Comparison of ENCODE assay signal across 21 cellular contexts in the genomic region with DNA sequence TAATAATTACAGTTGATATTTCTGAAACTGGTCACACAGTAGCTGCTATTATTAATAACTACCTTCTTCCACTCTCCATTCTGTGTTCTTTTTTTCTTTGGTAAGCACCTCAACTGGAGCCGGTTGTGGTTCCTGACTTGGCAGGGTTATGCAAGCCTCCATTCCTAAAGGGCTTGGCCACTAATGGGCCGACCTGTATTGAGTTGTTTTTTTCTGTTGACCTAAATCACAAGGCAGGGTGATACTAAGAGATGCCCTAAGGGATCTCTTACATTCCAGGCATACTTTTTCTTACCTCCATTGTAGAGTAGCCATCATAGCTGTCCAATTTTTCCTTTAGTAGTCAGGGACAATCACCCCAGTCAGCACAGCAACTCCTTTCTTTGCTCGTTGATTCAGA.
DNase-seq lines count a peak whose midpoint lies in the region; ATAC-seq and TF ChIP-seq lines count a peak whose summit lies in the region.
"Had no signal": no experiment of that assay in that cellular context is flagged by ENCODE, and none has a peak within 500 bp of the region (broad histone marks: within the 10 kb centered on the region; RNA-seq: fewer than 3 reads in every experiment).

No MANE protein-coding gene starts in this region.

- no peak overlapping the region for H2BK120ac ChIP-seq in trophoblast cell (ENCODE audit: insufficient read depth, low read length, poor library complexity)

- WGBS in trophoblast cell (ENCODE audit: extremely low coverage, insufficient coverage, insufficient read length), result no CpG with 5 or more reads among the region's 3 CpGs

- no peak overlapping the region for H3K9ac ChIP-seq in trophoblast cell (ENCODE audit: low read length)
- H3K9ac ChIP-seq: GM23248 had no signal

- no peak overlapping the region for H3K4me3 ChIP-seq in RWPE2 (ENCODE audit: severe bottlenecking)
- H3K4me3 ChIP-seq in trophoblast cell (ENCODE audit: low read depth, low read length), result no peak overlapping the region
- H3K4me3 ChIP-seq: GM23248 had no signal

- no peak overlapping the region for H4K91ac ChIP-seq in trophoblast cell (ENCODE audit: low read depth, low read length)

- in situ Hi-C loops in GM13976 (cut with MboI; ENCODE audit: low sequenced_read_pairs, unreplicated experiment), result no loop called here

- H3K18ac ChIP-seq in trophoblast cell (ENCODE audit: low read length), result no peak overlapping the region

- ATAC-seq in RWPE2 (ENCODE audit: low read depth), result peak; percentile 48; the same call in 2 of the 3 replicates
- ATAC-seq in activated CD4-positive, CD25-positive, alpha-beta regulatory T cell treated with anti-CD3 and anti-CD28 coated beads, Interleukin-2, amount 50 U/mL, for 24 hours, result no peak

- H3K14ac ChIP-seq in trophoblast cell (ENCODE audit: low read length), result no peak overlapping the region

- no peak overlapping the region for H2BK5ac ChIP-seq in trophoblast cell (ENCODE audit: low read depth, low read length, poor library complexity)

- no peak overlapping the region for H2BK12ac ChIP-seq in trophoblast cell (ENCODE audit: low read length)

- H3K4ac ChIP-seq in trophoblast cell (ENCODE audit: low read depth, low read length), result no peak overlapping the region

- H3K36me3 ChIP-seq in RWPE2 (ENCODE audit: low read depth), result no peaks in the 10 kb centered on the region
- no peaks in the 10 kb centered on the region for H3K36me3 ChIP-seq in trophoblast cell (ENCODE audit: control insufficient read depth in 1 of 2, insufficient read depth in 2 of 2, low read length in 2 of 2)
- H3K36me3 ChIP-seq: BE2C had no signal

- no peak overlapping the region for H3K23ac ChIP-seq in trophoblast cell (ENCODE audit: low read length)

- H4K12ac ChIP-seq in trophoblast cell (ENCODE audit: low read depth, low read length), result no peak overlapping the region

- H2AFZ ChIP-seq in trophoblast cell (ENCODE audit: insufficient read depth, low read length, poor library complexity), result no peak overlapping the region
- H2AFZ ChIP-seq: GM23248 had no signal

- H3K79me1 ChIP-seq in trophoblast cell (ENCODE audit: low read length), result no peaks in the 10 kb centered on the region

- TF ChIP-seq CTCF in RWPE2 (IDR thresholded peaks at IDR 0.05; ENCODE audit: poor library complexity, severe bottlenecking), result no peak
- TF ChIP-seq CTCF in GM13976 (IDR thresholded peaks at IDR 0.05; ENCODE audit: borderline replicate concordance, control extremely low read depth, extremely low read depth, insufficient read depth, missing control alignments), result no peak

- DNase-seq in HPDE6-E6E7 (ENCODE audit: extremely low spot score) (peak; percentile 6), RWPE2 (ENCODE audit: low spot score) (no peak), iPS-NIHi7 (ENCODE audit: extremely low spot score) (peak; percentile 8), trophoblast cell (peak in 1 of 2 donors; percentile 39), GM13976 (ENCODE audit: low spot score) (no peak), caudate nucleus (lab: John Stamatoyannopoulos, UW) (no peak)
- DNase-seq in activated CD4-positive, alpha-beta T cell treated with anti-CD3 and anti-CD28 coated beads, Interleukin-2, amount 50 U/mL, for 1 hour, result no peak
- DNase-seq: BE2C; CD4-positive, CD25-positive, alpha-beta regulatory T cell; COR-L47; DMS 273 treated with DMSO at 0.1 percent for 48 hours; DND-41; GM23248; HCEC 1CT; Kasumi-1; NCI-H1092 treated with DMSO at 0.1 percent for 48 hours; NCI-H510A; NCI-H748 treated with DMSO at 0.1 percent for 48 hours; NK-92 treated with Interleukin-12 subunit alpha and Interleukin-12 subunit beta, amount 100 ng/mL, for 24 hours; RPMI8226 had no signal

- no peaks in the 10 kb centered on the region for H3K27me3 ChIP-seq in RWPE2 (ENCODE audit: insufficient read depth, poor library complexity, severe bottlenecking)
- H3K27me3 ChIP-seq in trophoblast cell (ENCODE audit: insufficient read depth, low read length), result no peaks in the 10 kb centered on the region
- H3K27me3 ChIP-seq: BE2C had no signal

- H3K4me2 ChIP-seq in trophoblast cell (ENCODE audit: low read length), result no peak overlapping the region

- H3K27ac ChIP-seq in RWPE2 (ENCODE audit: poor library complexity, severe bottlenecking), result no peak overlapping the region
- peak overlapping the region; percentile 33 for H3K27ac ChIP-seq in trophoblast cell (ENCODE audit: low read depth, low read length)
- H3K27ac ChIP-seq in caudate nucleus (ENCODE audit: low read depth, low read length), result no peak overlapping the region
- H3K27ac ChIP-seq: GM23248 had no signal

- H2AK5ac ChIP-seq in trophoblast cell (ENCODE audit: low read length), result no peak overlapping the region

- no peaks in the 10 kb centered on the region for H3K4me1 ChIP-seq in RWPE2 (ENCODE audit: insufficient read depth, poor library complexity, severe bottlenecking)
- peaks cover 0 to 3% of the 10 kb centered on the region in 2 experiments for H3K4me1 ChIP-seq in trophoblast cell (ENCODE audit: control insufficient read depth in 1 of 2, insufficient read depth in 2 of 2, low read length in 2 of 2)
- H3K4me1 ChIP-seq: BE2C had no signal

- H3K9me3 ChIP-seq in RWPE2 (ENCODE audit: severe bottlenecking), result no peaks in the 10 kb centered on the region
- H3K9me3 ChIP-seq in trophoblast cell (ENCODE audit: insufficient read depth, low read depth, low read length), result no peaks in the 10 kb centered on the region
- H3K9me3 ChIP-seq: BE2C had no signal

- no peaks in the 10 kb centered on the region for H3K79me2 ChIP-seq in trophoblast cell (ENCODE audit: control insufficient read depth, insufficient read depth, low read length, poor library complexity)

- H4K8ac ChIP-seq in trophoblast cell (ENCODE audit: low read depth, low read length), result no peak overlapping the region

Comparison
In these comparisons a context has a peak if more than half of its experiments do, and no peak if none do; other contexts are left out.
1. DNase-seq: peak in HPDE6-E6E7 (single experiment) and iPS-NIHi7 (single experiment); none in RWPE2 (single experiment), GM13976 (single experiment), activated CD4-positive, alpha-beta T cell treated with anti-CD3 and anti-CD28 coated beads, Interleukin-2, amount 50 U/mL, for 1 hour (single experiment) and caudate nucleus (0 of 61).